Comparison of ENCODE assay signal across 16 cellular contexts in genomic region chr4:1154126-1154522, GRCh38. TPM values are rescaled to one million over a fixed set of nuclear protein-coding genes. Genes with fewer than 3 reads are reported as not detected.
"Had no signal": no experiment of that assay in that cellular context is flagged by ENCODE, and none has a peak within 500 bp of the region (broad histone marks: within the 10 kb centered on the region; RNA-seq: fewer than 3 reads in every experiment).

No MANE protein-coding gene starts in this region.

- H3K4me1 Mint-ChIP-seq: activated naive CD8-positive, alpha-beta T cell treated with anti-CD3 and anti-CD28 coated beads for 36 hours; neural progenitor cell had no signal

- H3K9ac ChIP-seq: neural progenitor cell had no signal

- H3K4me3 Mint-ChIP-seq: activated naive CD8-positive, alpha-beta T cell treated with anti-CD3 and anti-CD28 coated beads for 36 hours; activated T-cell treated with anti-CD3 and anti-CD28 coated beads, Interleukin-2, amount 50 U/mL, for 24 hours; neural progenitor cell had no signal

- DNase-seq: activated CD4-positive, alpha-beta T cell treated with anti-CD3 and anti-CD28 coated beads, Interleukin-2, amount 50 U/mL, for 1 hour; activated CD4-positive, CD25-positive, alpha-beta regulatory T cell; activated effector memory CD4-positive, alpha-beta T cell treated with anti-CD3 and anti-CD28 coated beads, Interleukin-2, amount 50 U/mL, for 16 hours; activated naive CD8-positive, alpha-beta T cell treated with anti-CD3 and anti-CD28 coated beads for 36 hours; activated T-cell treated with anti-CD3 and anti-CD28 coated beads, Interleukin-2, amount 50 U/mL, for 24 hours; anterior cingulate cortex; colonic mucosa; effector CD8-positive, alpha-beta T cell; hippocampal formation; kidney glomerular epithelial cell; stimulated activated CD4-positive, alpha-beta T cell treated with anti-CD3 and anti-CD28 coated beads, Interleukin-4, amount 100 ng/mL, for 4 hours had no signal

- H3K36me3 ChIP-seq: colonic mucosa, neural progenitor cell, transverse colon had no signal

- H3K9me3 ChIP-seq: colonic mucosa had no signal

- H2AFZ ChIP-seq: neural progenitor cell had no signal

- H3K4me1 ChIP-seq: colonic mucosa, neural progenitor cell had no signal

- H3K27ac ChIP-seq: colonic mucosa, epithelial cell of prostate, neural progenitor cell, transverse colon had no signal

- H3K4me2 ChIP-seq: neural progenitor cell had no signal

- H3K36me3 Mint-ChIP-seq: neural progenitor cell had no signal

- H3K4me3 ChIP-seq: colonic mucosa, neural progenitor cell, skin epidermis, transverse colon had no signal

- H3K27ac Mint-ChIP-seq: activated naive CD8-positive, alpha-beta T cell treated with anti-CD3 and anti-CD28 coated beads for 36 hours; activated T-cell treated with anti-CD3 and anti-CD28 coated beads, Interleukin-2, amount 50 U/mL, for 24 hours; neural progenitor cell had no signal

- H3K27me3 ChIP-seq: colonic mucosa, transverse colon had no signal

RNA-seq across cellular contexts. Expression of gene RNF212, which starts 40.8 kb away (rescaled TPM):
- total RNA-seq: myocyte had no signal
